Comparison of ENCODE assay signal across 26 cellular contexts in genomic region chr9:79492092-79492995, GRCh38.
DNase-seq lines count a peak whose midpoint lies in the region; ATAC-seq, FAIRE-seq and TF ChIP-seq lines count a peak whose summit lies in the region.
"Had no signal": no experiment of that assay in that cellular context is flagged by ENCODE, and none has a peak within 500 bp of the region (broad histone marks: within the 10 kb centered on the region; RNA-seq: fewer than 3 reads in every experiment).

No MANE protein-coding gene starts in this region.

- DNase-seq in EH (ENCODE audit: low read depth) (peak; percentile 73), H54 (ENCODE audit: insufficient read length, low spot score) (no peak), M059J (ENCODE audit: low read depth) (peak; percentile 58), foreskin keratinocyte (no peak), HT-29 (ENCODE audit: low spot score) (no peak)
- no peak for DNase-seq in activated naive CD4-positive, alpha-beta T cell treated with Interleukin-2 at 50 U/mL for 16 hours
- DNase-seq: ACHN; C1 segment of cervical spinal cord; CD8-positive, alpha-beta memory T cell; Kasumi-1; NCI-H1105 treated with DMSO at 0.1 percent for 48 hours; NCI-H1694; NCI-H2081 treated with DMSO at 0.1 percent for 48 hours; NCI-H2227 treated with DMSO at 0.1 percent for 48 hours; NCI-H510A treated with DMSO at 0.1 percent for 48 hours; NCI-H82; OCI-M1; RPMI8226; SHP77 treated with DMSO at 0.1 percent for 48 hours; SK-N-SH had no signal

- no peaks in the 10 kb centered on the region for H3K27me3 ChIP-seq in foreskin keratinocyte

- TF ChIP-seq CTCF in foreskin keratinocyte (conservative IDR thresholded peaks at IDR 0.05): no peak

- H3K27ac ChIP-seq in foreskin keratinocyte: no peak overlapping the region

- no peak for TF ChIP-seq POLR2A in H54 (IDR thresholded peaks at IDR 0.05; ENCODE audit: low read depth, low read length)

- ATAC-seq in foreskin keratinocyte (peak; percentile 41), HG03095 (IDR thresholded peaks at IDR 0.05; ENCODE audit: unreplicated experiment) (no peak)

- FAIRE-seq in H54 (lab: Jason Lieb, UNC): peak; percentile 93
- FAIRE-seq: D721Med, GM12891, GM19239, HTR-8/SVneo had no signal

- H3K4me1 ChIP-seq in foreskin keratinocyte: no peaks in the 10 kb centered on the region
- H3K4me1 ChIP-seq: HAP-1 had no signal

Comparison
In these comparisons a context has a peak if more than half of its experiments do, and no peak if none do; other contexts are left out.
1. DNase-seq: peak in EH (single experiment) and M059J (single experiment); none in H54 (single experiment), foreskin keratinocyte (0 of 2), activated naive CD4-positive, alpha-beta T cell treated with Interleukin-2 at 50 U/mL for 16 hours (single experiment) and HT-29 (single experiment).